Comparison of ENCODE assay signal across 20 cellular contexts in genomic region chrX:129659137-129659536, GRCh38. TPM values are rescaled to one million over a fixed set of nuclear protein-coding genes. Genes with fewer than 3 reads are reported as not detected.
A peak's percentile ranks its signal among the peaks of the same experiment; 100 is the strongest.
DNase-seq lines count a peak whose midpoint lies in the region; ATAC-seq and TF ChIP-seq lines count a peak whose summit lies in the region.
"Had no signal": no experiment of that assay in that cellular context is flagged by ENCODE, and none has a peak within 500 bp of the region (broad histone marks: within the 10 kb centered on the region; RNA-seq: fewer than 3 reads in every experiment).

No MANE protein-coding gene starts in this region.

- CTCF ChIA-PET in PC-3 (lab: Charles Lee), result no interaction called here

- no peaks in the 10 kb centered on the region for H3K9me2 ChIP-seq in GM23248 (ENCODE audit: insufficient read depth)
- H3K9me2 ChIP-seq in PC-3 (replicated peaks; ENCODE audit: low read length), result no peaks in the 10 kb centered on the region

- H3K27me3 ChIP-seq in GM23248 (replicated peaks; ENCODE audit: insufficient read depth) (no peaks in the 10 kb centered on the region), PC-3 (ENCODE audit: low read length) (no peaks in the 10 kb centered on the region)

- H3K27ac ChIP-seq in GM23248 (no peak overlapping the region), PC-3 (ENCODE audit: low read length) (no peak overlapping the region)
- H3K27ac ChIP-seq: BLaER1 had no signal

- no peak overlapping the region for H3K27ac Mint-ChIP-seq in stimulated activated naive B cell treated with anti-CD40 and anti-IgM and Interleukin-4, amounts not matched to agents 10 μg/mL and 1 μg/mL and 100 μg/mL, for 72 hours
- no peak overlapping the region for H3K27ac Mint-ChIP-seq in naive thymus-derived CD8-positive, alpha-beta T cell
- H3K27ac Mint-ChIP-seq: CD4-positive, alpha-beta memory T cell; IgD-negative memory B cell had no signal

- H3F3A ChIP-seq in GM23248 (ENCODE audit: insufficient read depth), result no peaks in the 10 kb centered on the region
- H3F3A ChIP-seq in PC-3 (ENCODE audit: low read length, unreplicated experiment), result no peaks in the 10 kb centered on the region

- H3K79me2 ChIP-seq in GM23248 (ENCODE audit: insufficient read depth) (no peaks in the 10 kb centered on the region), PC-3 (ENCODE audit: low read length) (0 out of 2 replicates have a peak, but pooled peaks cover 1% of the 10 kb centered on the region)

- 80 to 81% methylated on average over 2 of the region's 2 CpGs for WGBS in GM23248 (ENCODE audit: low coverage in 1 of 2, low lambda C conversion rate in 2 of 2, missing lambda C conversion rate in 2 of 2), 2 experiments

- POLR2A ChIA-PET in PC-3 (lab: Charles Lee; ENCODE audit: unreplicated experiment), result no interaction called here
- POLR2A ChIA-PET in naive thymus-derived CD8-positive, alpha-beta T cell (lab: Charles Lee), result interaction anchor here (0.6 kb wide), 1 partner anchor 11 kb away, joined by 3 read pairs; no protein-coding TSS in a partner anchor

- no peak for TF ChIP-seq CTCF in PC-3 (conservative IDR thresholded peaks at IDR 0.05; ENCODE audit: low read depth, low read length)

- H4K20me1 ChIP-seq in GM23248 (ENCODE audit: insufficient read depth), result no peaks in the 10 kb centered on the region
- H4K20me1 ChIP-seq in PC-3 (ENCODE audit: low read length), result no peaks in the 10 kb centered on the region

- no peaks in the 10 kb centered on the region for H3K9me3 Mint-ChIP-seq in stimulated activated naive B cell treated with anti-CD40 and anti-IgM and Interleukin-4, amounts not matched to agents 10 μg/mL and 1 μg/mL and 100 μg/mL, for 72 hours
- H3K9me3 Mint-ChIP-seq in naive thymus-derived CD8-positive, alpha-beta T cell, result no peaks in the 10 kb centered on the region
- H3K9me3 Mint-ChIP-seq: CD4-positive, alpha-beta memory T cell; IgD-negative memory B cell had no signal

- H3K9ac ChIP-seq in GM23248, result no peak overlapping the region
- H3K9ac ChIP-seq in PC-3 (ENCODE audit: low read length), result no peak overlapping the region
- H3K9ac ChIP-seq: BLaER1 had no signal

- peak; percentile 25 for DNase-seq in GM23248
- DNase-seq in PC-3, result peak; percentile 47
- DNase-seq in ecto neural progenitor cell (ENCODE audit: low spot score), result peak; percentile 15
- no peak for DNase-seq in stimulated activated naive B cell treated with anti-CD40 and anti-IgM and Interleukin-4, amounts not matched to agents 10 μg/mL and 1 μg/mL and 100 μg/mL, for 72 hours
- no peak for DNase-seq in naive thymus-derived CD8-positive, alpha-beta T cell
- no peak for DNase-seq in HT-29 (ENCODE audit: low spot score)
- DNase-seq: ACHN; CD4-positive, alpha-beta memory T cell; DMS153; NCI-H1092 treated with DMSO at 0.1 percent for 48 hours; NCI-H146; NCI-H2029; NCI-H2227 treated with DMSO at 0.1 percent for 48 hours; NCI-H510A treated with DMSO at 0.1 percent for 48 hours; NCI-H774; OCI-M1; Right ventricle myocardium superior had no signal

- H3K4me1 Mint-ChIP-seq in stimulated activated naive B cell treated with anti-CD40 and anti-IgM and Interleukin-4, amounts not matched to agents 10 μg/mL and 1 μg/mL and 100 μg/mL, for 72 hours, result peaks cover 2 to 18% of the 10 kb centered on the region in 2 donors
- peaks cover 0 to 11% (median 8%) of the 10 kb centered on the region in 4 donors for H3K4me1 Mint-ChIP-seq in naive thymus-derived CD8-positive, alpha-beta T cell

- intact Hi-C loops in PC-3 (cut with micrococcal nuclease), result loop anchor here (5.0 kb wide), 1 partner anchor 38 kb away; no protein-coding TSS in a partner anchor

- H3K9me3 ChIP-seq in GM23248 (ENCODE audit: low read depth) (no peaks in the 10 kb centered on the region), PC-3 (ENCODE audit: low read length) (no peaks in the 10 kb centered on the region)

- no TSS peak for BruUV-seq in PC-3 (replicated peaks; lab: Mats Ljungman, UMichigan)

- H3K36me3 ChIP-seq in GM23248 (ENCODE audit: low read depth) (no peaks in the 10 kb centered on the region), PC-3 (ENCODE audit: low read depth, low read length) (no peaks in the 10 kb centered on the region)
- H3K36me3 ChIP-seq: BLaER1 had no signal

- ATAC-seq in PC-3 (no peak), GM21528 (IDR thresholded peaks at IDR 0.05; ENCODE audit: low FRiP score, unreplicated experiment) (no peak)
- ATAC-seq in stimulated activated naive B cell treated with anti-CD40 and anti-IgM and Interleukin-4, amounts not matched to agents 10 μg/mL and 1 μg/mL and 100 μg/mL, for 72 hours (replicated peaks), result peak; percentile 37 to 41
- ATAC-seq in naive thymus-derived CD8-positive, alpha-beta T cell, result no peak

- H3K27me3 Mint-ChIP-seq in stimulated activated naive B cell treated with anti-CD40 and anti-IgM and Interleukin-4, amounts not matched to agents 10 μg/mL and 1 μg/mL and 100 μg/mL, for 72 hours, result peaks cover 12 to 13% of the 10 kb centered on the region in 2 donors
- H3K27me3 Mint-ChIP-seq in naive thymus-derived CD8-positive, alpha-beta T cell, result peaks cover 0 to 18% (median 2%) of the 10 kb centered on the region in 5 donors
- H3K27me3 Mint-ChIP-seq: CD4-positive, alpha-beta memory T cell had no signal

- H3K4me3 ChIP-seq in GM23248 (no peak overlapping the region), PC-3 (ENCODE audit: low read length) (no peak overlapping the region)
- H3K4me3 ChIP-seq: BLaER1 had no signal

- no peak overlapping the region for H3K4me3 Mint-ChIP-seq in stimulated activated naive B cell treated with anti-CD40 and anti-IgM and Interleukin-4, amounts not matched to agents 10 μg/mL and 1 μg/mL and 100 μg/mL, for 72 hours
- H3K4me3 Mint-ChIP-seq in naive thymus-derived CD8-positive, alpha-beta T cell, result no peak overlapping the region
- H3K4me3 Mint-ChIP-seq: CD4-positive, alpha-beta memory T cell; IgD-negative memory B cell had no signal

- in situ Hi-C loops in GM23248 (cut with MboI), result no loop called here

- H3K36me3 Mint-ChIP-seq in stimulated activated naive B cell treated with anti-CD40 and anti-IgM and Interleukin-4, amounts not matched to agents 10 μg/mL and 1 μg/mL and 100 μg/mL, for 72 hours, result no peaks in the 10 kb centered on the region
- H3K36me3 Mint-ChIP-seq in naive thymus-derived CD8-positive, alpha-beta T cell, result no peaks in the 10 kb centered on the region
- H3K36me3 Mint-ChIP-seq: CD4-positive, alpha-beta memory T cell; IgD-negative memory B cell had no signal

- H3K4me1 ChIP-seq in GM23248 (ENCODE audit: insufficient read depth) (no peaks in the 10 kb centered on the region), PC-3 (ENCODE audit: insufficient read depth, low read length) (peaks cover 25% of the 10 kb centered on the region)

- H2AFZ ChIP-seq in GM23248, result no peak overlapping the region
- no peak overlapping the region for H2AFZ ChIP-seq in PC-3 (ENCODE audit: low read length)

- H3K4me2 ChIP-seq in GM23248 (ENCODE audit: unreplicated experiment), result no peak overlapping the region
- H3K4me2 ChIP-seq in PC-3 (ENCODE audit: low read length), result no peak overlapping the region
- H3K4me2 ChIP-seq: BLaER1 had no signal

RNA-seq across cellular contexts. Expression of gene APLN, which starts 4.4 kb away (rescaled TPM):
- 0.43 and 1.1 TPM in 2 replicates for total RNA-seq in GM23248 (2014; rRNA removed; shearing (Covaris generic))
- polyA plus RNA-seq in GM23248 (2016; fragmentation: Nextera tagmentation; extraction: Ambion mirVana), result 0.80 and 1.1 TPM in 2 replicates
- total RNA-seq in PC-3 (2014; rRNA removed), result 8.5 and 11.6 TPM in 2 replicates
- total RNA-seq in naive thymus-derived CD8-positive, alpha-beta T cell, result not detected
- polyA plus RNA-seq in naive thymus-derived CD8-positive, alpha-beta T cell, result not detected
- 0.23 and 0.28 TPM in 2 replicates for total RNA-seq in HT-29 (2014; rRNA removed; shearing (Covaris generic))
- total RNA-seq: CD4-positive, alpha-beta memory T cell had no signal
- polyA plus RNA-seq: CD4-positive, alpha-beta memory T cell; IgD-negative memory B cell had no signal

Comparison
In these comparisons a context has a peak if more than half of its experiments do, and no peak if none do; other contexts are left out.
1. DNase-seq: peak in GM23248 (single experiment), PC-3 (single experiment) and ecto neural progenitor cell (single experiment); none in stimulated activated naive B cell treated with anti-CD40 and anti-IgM and Interleukin-4, amounts not matched to agents 10 μg/mL and 1 μg/mL and 100 μg/mL, for 72 hours (single experiment), naive thymus-derived CD8-positive, alpha-beta T cell (0 of 10) and HT-29 (single experiment).
2. ATAC-seq: peak in stimulated activated naive B cell treated with anti-CD40 and anti-IgM and Interleukin-4, amounts not matched to agents 10 μg/mL and 1 μg/mL and 100 μg/mL, for 72 hours (2 of 2); none in PC-3 (single experiment), naive thymus-derived CD8-positive, alpha-beta T cell (0 of 2) and GM21528 (single experiment).